In the genomic region with DNA sequence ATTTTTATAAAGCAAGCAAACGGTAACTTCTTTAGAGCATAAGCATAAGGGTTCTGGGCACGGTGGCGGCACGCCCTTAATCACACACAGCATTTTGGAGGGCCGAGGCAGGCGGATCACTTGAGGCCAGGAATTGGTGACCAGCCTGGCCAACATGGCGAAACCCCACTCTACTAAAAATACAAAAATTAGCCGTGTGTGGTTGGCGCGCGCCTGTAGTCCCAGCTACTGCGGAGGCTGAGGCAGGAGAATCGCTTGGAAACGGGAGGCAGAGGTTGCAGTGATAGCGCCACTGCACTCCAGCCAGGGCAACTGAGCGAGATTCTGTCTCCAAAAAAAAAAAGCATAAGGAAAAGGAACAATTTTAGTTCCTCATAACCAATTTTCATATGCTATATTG, we compare ENCODE assay signal across 9 cellular contexts. TPM values are rescaled to one million over a fixed set of nuclear protein-coding genes. Genes with fewer than 3 reads are reported as not detected.
DNase-seq lines count a peak whose midpoint lies in the region; TF ChIP-seq lines count a peak whose summit lies in the region.
"Had no signal": no experiment of that assay in that cellular context is flagged by ENCODE, and none has a peak within 500 bp of the region (broad histone marks: within the 10 kb centered on the region; RNA-seq: fewer than 3 reads in every experiment).

No MANE protein-coding gene starts in this region.

- no peak for TF ChIP-seq CTCF in cardiac fibroblast (IDR thresholded peaks at IDR 0.05; ENCODE audit: low read depth, low read length)
- TF ChIP-seq CTCF in neural cell (IDR thresholded peaks at IDR 0.05; ENCODE audit: poor library complexity, severe bottlenecking) = no peak

- no peak for TF ChIP-seq EP300 in neural cell (conservative IDR thresholded peaks at IDR 0.05; ENCODE audit: poor library complexity, severe bottlenecking)

- H3K4me1 ChIP-seq in BLaER1 treated with 17β-estradiol and CSF1 and Interleukin-3, amounts not matched to agents 10 nM and 100 nM = peaks cover 57 to 75% (median 65%) of the 10 kb centered on the region in 10 experiments

- intact Hi-C loops in head of caudate nucleus (cut with DNase I) = loop anchor here (10.0 kb wide), 2 partner anchors 141 to 319 kb away; a partner anchor contains a TSS

- H3K36me3 ChIP-seq in BLaER1 treated with 17β-estradiol and CSF1 and Interleukin-3, amounts not matched to agents 10 nM and 100 nM = peaks cover 0 to 24% (median 9%) of the 10 kb centered on the region in 11 experiments; a peak in 13 of 22 replicates
- peaks cover 14% of the 10 kb centered on the region for H3K36me3 ChIP-seq in MG63
- H3K36me3 ChIP-seq in neural cell (ENCODE audit: insufficient read depth, low read length) = no peaks in the 10 kb centered on the region

- H3F3A ChIP-seq in neural cell (ENCODE audit: insufficient read depth, low read length, poor library complexity, severe bottlenecking) = no peaks in the 10 kb centered on the region

- H3K27me3 ChIP-seq in BLaER1 treated with 17β-estradiol and CSF1 and Interleukin-3, amounts not matched to agents 10 nM and 100 nM = no peaks in the 10 kb centered on the region
- H3K27me3 ChIP-seq in MG63 = no peaks in the 10 kb centered on the region
- no peaks in the 10 kb centered on the region for H3K27me3 ChIP-seq in neural cell (ENCODE audit: insufficient read depth, low read depth, low read length)

- H4K20me1 ChIP-seq in BLaER1 treated with 17β-estradiol and CSF1 and Interleukin-3, amounts not matched to agents 10 nM and 100 nM = peaks cover 31 to 67% (median 56%) of the 10 kb centered on the region in 11 experiments; a peak in 21 of 22 replicates
- no peaks in the 10 kb centered on the region for H4K20me1 ChIP-seq in neural cell (ENCODE audit: insufficient read depth)

- peak; percentile 4 for DNase-seq in MG63
- DNase-seq in cardiac fibroblast (ENCODE audit: low read depth in 2 of 2) = no peak
- no peak for DNase-seq in GM19238 (ENCODE audit: insufficient read length, low spot score)
- DNase-seq in NCI-H510A (lab: John Stamatoyannopoulos, UW) = no peak
- DNase-seq in NK-92 (lab: John Stamatoyannopoulos, UW; ENCODE audit: unreplicated experiment) = no peak
- no peak for DNase-seq in head of caudate nucleus
- DNase-seq: NCI-H2171 treated with DMSO at 0.1 percent for 48 hours had no signal

- peak overlapping the region in 10 of 11 experiments; percentile 98 to 100 (median 100); a peak in 18 of 22 replicates for H3K9ac ChIP-seq in BLaER1 treated with 17β-estradiol and CSF1 and Interleukin-3, amounts not matched to agents 10 nM and 100 nM
- no peak overlapping the region for H3K9ac ChIP-seq in neural cell (ENCODE audit: low read length)

- no peak overlapping the region for H2AFZ ChIP-seq in neural cell (ENCODE audit: low read depth, low read length)

- H3K4me3 ChIP-seq in BLaER1 treated with 17β-estradiol and CSF1 and Interleukin-3, amounts not matched to agents 10 nM and 100 nM = peak overlapping the region; percentile 85 to 98 (median 90); a peak in 19 of 20 replicates
- H3K4me3 ChIP-seq in MG63 = peak overlapping the region; percentile 93
- H3K4me3 ChIP-seq in cardiac fibroblast (replicated peaks in 1 of 2; ENCODE audit: low read depth in 2 of 2, low read length in 2 of 2) = peak overlapping the region; percentile 77 to 87
- peak overlapping the region; percentile 89 for H3K4me3 ChIP-seq in neural cell (ENCODE audit: low read length)

- peaks cover 88% of the 10 kb centered on the region for H3K79me2 ChIP-seq in neural cell (replicated peaks; ENCODE audit: insufficient read depth, low read length)

- peak overlapping the region; percentile 72 to 91 (median 85) for H3K4me2 ChIP-seq in BLaER1 treated with 17β-estradiol and CSF1 and Interleukin-3, amounts not matched to agents 10 nM and 100 nM
- peak overlapping the region; percentile 83 for H3K4me2 ChIP-seq in neural cell (ENCODE audit: low read length)

- H3K9me2 ChIP-seq in neural cell (ENCODE audit: insufficient read depth, low read length) = no peaks in the 10 kb centered on the region

- no peak for TF ChIP-seq RAD21 in neural cell (conservative IDR thresholded peaks at IDR 0.05)

- peak overlapping the region in 4 of 11 experiments; percentile 98 to 100 (median 100); a peak in 3 of 22 replicates for H3K27ac ChIP-seq in BLaER1 treated with 17β-estradiol and CSF1 and Interleukin-3, amounts not matched to agents 10 nM and 100 nM
- H3K27ac ChIP-seq in neural cell (ENCODE audit: low read length) = no peak overlapping the region

- peaks cover 0 to 6% (median 0%) of the 10 kb centered on the region in 11 experiments; a peak in 1 of 22 replicates for H3K9me3 ChIP-seq in BLaER1 treated with 17β-estradiol and CSF1 and Interleukin-3, amounts not matched to agents 10 nM and 100 nM (replicated peaks in 1 of 11)
- H3K9me3 ChIP-seq in MG63 = no peaks in the 10 kb centered on the region
- no peaks in the 10 kb centered on the region for H3K9me3 ChIP-seq in neural cell (ENCODE audit: low read length)

TF ChIP-seq in neural cell, 6 proteins besides CTCF, POLR2A, EP300 and RAD21:
- TF ChIP-seq SMC3 (conservative IDR thresholded peaks at IDR 0.05; ENCODE audit: poor library complexity) (no peak), EZH2 (IDR thresholded peaks at IDR 0.05; ENCODE audit: borderline replicate concordance, insufficient read depth, low read length, poor library complexity, severe bottlenecking) (no peak)

RNA-seq across cellular contexts. Expression of a gene that starts 2.6 kb away (rescaled TPM):
- 40.6 and 69.9 TPM in 2 replicates for total RNA-seq in MG63 (2014; rRNA removed; shearing (Covaris generic); ENCODE audit: low replicate concordance)
- polyA plus RNA-seq in neural cell = 113 and 115 TPM in 2 replicates
- 242 and 247 TPM in 2 replicates for polyA minus RNA-seq in neural cell
